Comparison of ENCODE assay signal across 8 cellular contexts in genomic region chr5:219492-219891, GRCh38. TPM values are rescaled to one million over a fixed set of nuclear protein-coding genes. Genes with fewer than 3 reads are reported as not detected.
DNase-seq lines count a peak whose midpoint lies in the region; ATAC-seq, FAIRE-seq and TF ChIP-seq lines count a peak whose summit lies in the region.

No MANE protein-coding gene starts in this region.

- H3K4me1 ChIP-seq in OCI-LY7 (ENCODE audit: insufficient read depth, low read length, poor library complexity, severe bottlenecking) (peaks cover 50% of the 10 kb centered on the region), left lung (peaks cover 0 to 50% of the 10 kb centered on the region in 2 donors)

- H3K27me3 ChIP-seq in left lung: no peaks in the 10 kb centered on the region

- no peaks in the 10 kb centered on the region for H3K9me3 Mint-ChIP-seq in stimulated activated naive CD8-positive, alpha-beta T cell treated with anti-CD3 and anti-CD28 coated beads, Interleukin-15, amount 100 ng/mL, for 72 hours

- intact Hi-C loops in OCI-LY7 (cut with micrococcal nuclease; ENCODE audit: unreplicated experiment): loop anchor here (5.0 kb wide), 1 partner anchor 1123 kb away; no protein-coding TSS in a partner anchor
- intact Hi-C loops in left lung (cut with DNase I): no loop called here

- DNase-seq in GM13976 (ENCODE audit: low spot score) (peak; percentile 17), OCI-LY7 (ENCODE audit: low spot score) (peak; percentile 29), astrocyte of the spinal cord (ENCODE audit: low read depth, low spot score) (peak; percentile 47), left lung (no peak), superior temporal gyrus (ENCODE audit: extremely low spot score) (no peak), SW480 (ENCODE audit: low spot score) (no peak), GM12891 (ENCODE audit: insufficient read length, low spot score) (no peak)
- DNase-seq in stimulated activated naive CD8-positive, alpha-beta T cell treated with anti-CD3 and anti-CD28 coated beads, Interleukin-15, amount 100 ng/mL, for 72 hours: peak; percentile 20 to 24

- in situ Hi-C loops in GM13976 (cut with MboI; ENCODE audit: low sequenced_read_pairs, unreplicated experiment) (no loop called here), astrocyte of the spinal cord (cut with HindIII; ENCODE audit: low sequenced_read_pairs) (no loop called here)

- no peak overlapping the region for H2AFZ ChIP-seq in OCI-LY7 (ENCODE audit: low read length)

- no peaks in the 10 kb centered on the region for H3K27me3 Mint-ChIP-seq in stimulated activated naive CD8-positive, alpha-beta T cell treated with anti-CD3 and anti-CD28 coated beads, Interleukin-15, amount 100 ng/mL, for 72 hours

- peaks cover 23% of the 10 kb centered on the region for H4K20me1 ChIP-seq in OCI-LY7 (ENCODE audit: insufficient read depth, low read length)

- ATAC-seq in left lung: no peak
- peak; percentile 36 for ATAC-seq in stimulated activated naive CD8-positive, alpha-beta T cell treated with anti-CD3 and anti-CD28 coated beads, Interleukin-15, amount 100 ng/mL, for 72 hours

- H3K9me3 ChIP-seq in OCI-LY7 (ENCODE audit: low read length): no peaks in the 10 kb centered on the region
- no peaks in the 10 kb centered on the region for H3K9me3 ChIP-seq in left lung

- H3K27ac Mint-ChIP-seq in stimulated activated naive CD8-positive, alpha-beta T cell treated with anti-CD3 and anti-CD28 coated beads, Interleukin-15, amount 100 ng/mL, for 72 hours: peak overlapping the region; percentile 81 to 95

- peak overlapping the region; percentile 97 for H3K4me3 Mint-ChIP-seq in stimulated activated naive CD8-positive, alpha-beta T cell treated with anti-CD3 and anti-CD28 coated beads, Interleukin-15, amount 100 ng/mL, for 72 hours

- H3K36me3 ChIP-seq in OCI-LY7 (ENCODE audit: insufficient read depth, low read length) (peaks cover 28% of the 10 kb centered on the region), left lung (peaks cover 0 to 7% of the 10 kb centered on the region in 2 donors)

- CTCF ChIA-PET in OCI-LY7 (lab: Charles Lee; ENCODE audit: unreplicated experiment): interaction anchor here (1.0 to 1.4 kb wide), 2 partner anchors 29 to 31 kb away, joined by 3 to 8 read pairs; partner anchors contain the start of gene LRRC14B

- H3K4me2 ChIP-seq in OCI-LY7 (ENCODE audit: low read length): peak overlapping the region; percentile 89

- TF ChIP-seq POLR2A in GM12891 (IDR thresholded peaks at IDR 0.05; ENCODE audit: low read depth, low read length): no peak

- H3K4me3 ChIP-seq in OCI-LY7 (ENCODE audit: low read depth, low read length, poor library complexity, severe bottlenecking): peak overlapping the region; percentile 94
- H3K4me3 ChIP-seq in astrocyte of the spinal cord (ENCODE audit: low read depth, low read length): peak overlapping the region; percentile 90
- peak overlapping the region; percentile 87 to 96 for H3K4me3 ChIP-seq in left lung

- no peak for FAIRE-seq in GM12891 (lab: Jason Lieb, UNC)

- BruUV-seq in OCI-LY7 (replicated peaks; lab: Mats Ljungman, UMichigan): no TSS peak

- POLR2A ChIA-PET in OCI-LY7 (lab: Charles Lee): interaction anchor here (0.6 to 2.8 kb wide), 5 partner anchors 28 to 185 kb away, joined by 3 to 21 read pairs (median 6); partner anchors contain the start of genes LRRC14B and PDCD6

- TF ChIP-seq CTCF in GM13976 (IDR thresholded peaks at IDR 0.05; ENCODE audit: borderline replicate concordance, control extremely low read depth, extremely low read depth, insufficient read depth, missing control alignments): no peak
- TF ChIP-seq CTCF in OCI-LY7 (conservative IDR thresholded peaks at IDR 0.05; ENCODE audit: low read length): no peak
- no peak for TF ChIP-seq CTCF in astrocyte of the spinal cord (IDR thresholded peaks at IDR 0.05; ENCODE audit: low read depth, low read length)
- TF ChIP-seq CTCF in left lung (IDR thresholded peaks at IDR 0.05): no peak

- H3K4me1 Mint-ChIP-seq in stimulated activated naive CD8-positive, alpha-beta T cell treated with anti-CD3 and anti-CD28 coated beads, Interleukin-15, amount 100 ng/mL, for 72 hours: peaks cover 66% of the 10 kb centered on the region

- H3K27ac ChIP-seq in OCI-LY7 (ENCODE audit: low read depth, low read length, poor library complexity, severe bottlenecking) (no peak overlapping the region), left lung (peak overlapping the region; percentile 83)

- H3K79me2 ChIP-seq in OCI-LY7 (ENCODE audit: insufficient read depth, low read depth, low read length): peaks cover 78% of the 10 kb centered on the region

- no peaks in the 10 kb centered on the region for H3K9me2 ChIP-seq in OCI-LY7 (ENCODE audit: insufficient read depth, low read length)

TF ChIP-seq in GM12891, 5 proteins besides CTCF, POLR2A, EP300 and RAD21:
- TF ChIP-seq SPI1 (IDR thresholded peaks at IDR 0.05; ENCODE audit: low read depth, low read length): no peak
- TF ChIP-seq PAX5 (IDR thresholded peaks at IDR 0.05; ENCODE audit: insufficient read depth, low read length, severe bottlenecking): no peak
- TF ChIP-seq POLR2AphosphoS5 (IDR thresholded peaks at IDR 0.05; ENCODE audit: low read depth, low read length): no peak
- TF ChIP-seq TAF1 (IDR thresholded peaks at IDR 0.05; ENCODE audit: low read depth, low read length): no peak
- no peak for TF ChIP-seq POU2F2 (IDR thresholded peaks at IDR 0.05; ENCODE audit: low read depth, low read length)

RNA-seq across cellular contexts. Expression of gene SDHA, which starts 1.4 kb away (rescaled TPM):
- total RNA-seq in OCI-LY7 (2014; rRNA removed; shearing (Covaris generic)): 147 and 151 TPM in 2 replicates
- total RNA-seq in OCI-LY7 (2022): 167 and 175 TPM in 2 replicates
- total RNA-seq in left lung: 100 to 1,000 TPM in 1 of 2 donors, 10 to 100 TPM in 1; 95.9 to 101 TPM
- polyA plus RNA-seq in GM12891 (2012; ENCODE audit: low read depth, missing spikeins): 133 TPM

RNA-seq across cellular contexts. Expression of gene CCDC127, which starts 1.5 kb away (rescaled TPM):
- 6.0 and 10.8 TPM in 2 replicates for total RNA-seq in OCI-LY7 (2014; rRNA removed; shearing (Covaris generic))
- 12.4 and 13.7 TPM in 2 replicates for total RNA-seq in OCI-LY7 (2022)
- 1 to 10 TPM; 5.2 to 6.9 TPM for total RNA-seq in left lung
- 1.5 TPM for polyA plus RNA-seq in GM12891 (2012; ENCODE audit: low read depth, missing spikeins)

RNA-seq across cellular contexts. Expression of gene LRRC14B, which starts 28.2 kb away (rescaled TPM):
- total RNA-seq in OCI-LY7 (2014; rRNA removed; shearing (Covaris generic)): 4.5 and 9.2 TPM in 2 replicates
- total RNA-seq in OCI-LY7 (2022): 4.4 and 4.9 TPM in 2 replicates
- total RNA-seq in left lung: not detected
- polyA plus RNA-seq in GM12891 (2012; ENCODE audit: low read depth, missing spikeins): 0.10 TPM

RNA-seq across cellular contexts. Expression of gene PDCD6, which starts 52.0 kb away (rescaled TPM):
- 113 and 126 TPM in 2 replicates for total RNA-seq in OCI-LY7 (2014; rRNA removed; shearing (Covaris generic))
- 107 and 124 TPM in 2 replicates for total RNA-seq in OCI-LY7 (2022)
- 10 to 100 TPM; 80.2 to 85.3 TPM for total RNA-seq in left lung
- 116 TPM for polyA plus RNA-seq in GM12891 (2012; ENCODE audit: low read depth, missing spikeins)

Comparison
In these comparisons a context has a peak if more than half of its experiments do, and no peak if none do; other contexts are left out.
1. DNase-seq: peak in GM13976 (single experiment), OCI-LY7 (single experiment), astrocyte of the spinal cord (single experiment) and stimulated activated naive CD8-positive, alpha-beta T cell treated with anti-CD3 and anti-CD28 coated beads, Interleukin-15, amount 100 ng/mL, for 72 hours (2 of 2); none in left lung (0 of 2), superior temporal gyrus (single experiment), SW480 (single experiment) and GM12891 (single experiment).
2. RNA of gene LRRC14B, which starts 28.2 kb away (total RNA-seq): 4.4 to 9.2 TPM in OCI-LY7; not detected in left lung; every median in the first group is over 4 times any median in the second.
3. Peak in every context shown above with its lines, with median percentiles within 50 percentile points of each other: H3K4me3 ChIP-seq.